In the genomic region with DNA sequence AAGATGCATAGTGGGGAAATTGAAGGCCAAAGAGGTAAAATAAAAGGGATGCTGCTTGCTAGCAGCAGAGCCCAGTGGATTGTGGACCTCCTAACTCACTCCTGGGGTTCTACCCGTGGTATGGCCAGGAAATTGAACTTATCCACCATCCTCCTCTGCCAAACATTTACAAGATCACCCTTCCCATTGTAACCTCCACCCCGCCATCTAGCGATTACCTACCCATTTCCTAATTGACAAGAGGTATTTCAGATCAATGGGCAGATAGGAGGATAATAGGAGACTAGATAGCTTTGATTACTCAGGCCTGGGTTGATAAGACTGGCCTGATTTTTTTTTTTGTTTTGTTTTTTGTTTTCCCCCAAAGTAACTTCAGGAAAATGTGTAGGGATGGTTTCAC, we compare ENCODE assay signal across 10 cellular contexts.
"Had no signal": no experiment of that assay in that cellular context is flagged by ENCODE, and none has a peak within 500 bp of the region (broad histone marks: within the 10 kb centered on the region; RNA-seq: fewer than 3 reads in every experiment).

No MANE protein-coding gene starts in this region.

- DNase-seq: GM23248, GOT3, H7, HFFc6, IMR-90, KG1 had no signal

- H3K36me3 ChIP-seq: HAP-1 had no signal

- H3K27ac Mint-ChIP-seq: HFFc6 had no signal

- ATAC-seq: HCT116, K562 had no signal

- H3K9ac ChIP-seq: GM23248 had no signal

- H3K4me3 ChIP-seq: GM23248, HAP-1, K562 had no signal

- H3K9me3 ChIP-seq: HAP-1 had no signal

- H3K4me3 Mint-ChIP-seq: HFFc6 had no signal

- H3K27ac ChIP-seq: GM23248 had no signal

- FAIRE-seq: HTR-8/SVneo, K562 had no signal

- H3K9me3 Mint-ChIP-seq: HFFc6 had no signal

- H2AFZ ChIP-seq: GM23248 had no signal
